In genomic region chr11:116051494-116051893, GRCh38 we compare ENCODE assay signal across 23 cellular contexts.
A peak's percentile ranks its signal among the peaks of the same experiment; 100 is the strongest.
DNase-seq lines count a peak whose midpoint lies in the region; TF ChIP-seq lines count a peak whose summit lies in the region.
"Had no signal": no experiment of that assay in that cellular context is flagged by ENCODE, and none has a peak within 500 bp of the region (broad histone marks: within the 10 kb centered on the region; RNA-seq: fewer than 3 reads in every experiment).

No MANE protein-coding gene starts in this region.

- peaks cover 24 to 26% of the 10 kb centered on the region in 2 experiments for H3K4me1 Mint-ChIP-seq in H9
- H3K4me1 Mint-ChIP-seq: B cell; CD14-positive monocyte; CD4-positive, alpha-beta memory T cell; CD4-positive, CD25-positive, alpha-beta regulatory T cell; CD8-positive, alpha-beta memory T cell had no signal

- H3K27ac Mint-ChIP-seq in H9: peak overlapping the region in 1 of 3 experiments; percentile 84; a peak in 1 of 7 replicates
- H3K27ac Mint-ChIP-seq: B cell; CD14-positive monocyte; CD4-positive, alpha-beta memory T cell; CD4-positive, CD25-positive, alpha-beta regulatory T cell; CD8-positive, alpha-beta memory T cell had no signal

- H4K12ac ChIP-seq in trophoblast cell (ENCODE audit: low read depth, low read length): no peak overlapping the region

- H3K9me3 ChIP-seq in H9 (ENCODE audit: control insufficient read depth, low read depth, low read length) (no peaks in the 10 kb centered on the region), neuronal stem cell (replicated peaks in 1 of 2; ENCODE audit: control insufficient read depth in 2 of 2, insufficient read depth in 1 of 2, low read depth in 1 of 2, low read length in 2 of 2) (no peaks in the 10 kb centered on the region), trophoblast cell (ENCODE audit: insufficient read depth, low read depth, low read length) (no peaks in the 10 kb centered on the region)
- H3K9me3 ChIP-seq: A549; BLaER1 treated with 17β-estradiol and CSF1 and Interleukin-3, amounts not matched to agents 10 nM and 100 nM had no signal

- peaks cover 13% of the 10 kb centered on the region for H3K4me1 ChIP-seq in H9 (ENCODE audit: insufficient read depth, low read length)
- peaks cover 10 to 16% of the 10 kb centered on the region in 2 donors for H3K4me1 ChIP-seq in neuronal stem cell (ENCODE audit: control insufficient read depth in 2 of 2, insufficient read depth in 1 of 2, low read depth in 1 of 2, low read length in 2 of 2)
- H3K4me1 ChIP-seq in trophoblast cell (ENCODE audit: control insufficient read depth in 1 of 2, insufficient read depth in 2 of 2, low read length in 2 of 2): peaks cover 10 to 12% of the 10 kb centered on the region in 2 experiments
- H3K4me1 ChIP-seq: A549 had no signal

- no peak overlapping the region for H3K56ac ChIP-seq in H9 (ENCODE audit: insufficient read length, low read depth, low read length)

- H3K9ac ChIP-seq in H9 (ENCODE audit: extremely low read depth, insufficient read length, low read length): no peak overlapping the region
- no peak overlapping the region for H3K9ac ChIP-seq in neuronal stem cell (ENCODE audit: low read depth, low read length, poor library complexity)
- H3K9ac ChIP-seq in trophoblast cell (ENCODE audit: low read length): no peak overlapping the region
- H3K9ac ChIP-seq: BLaER1 treated with 17β-estradiol and CSF1 and Interleukin-3, amounts not matched to agents 10 nM and 100 nM had no signal

- H3K23me2 ChIP-seq in H9 (ENCODE audit: insufficient read length, low read depth, low read length, poor library complexity, severe bottlenecking): no peaks in the 10 kb centered on the region

- H3K4me2 ChIP-seq in H9 (ENCODE audit: insufficient read depth, insufficient read length, low read length) (no peak overlapping the region), neuronal stem cell (ENCODE audit: insufficient read depth, low read length, poor library complexity, severe bottlenecking) (no peak overlapping the region), trophoblast cell (ENCODE audit: low read length) (no peak overlapping the region)
- H3K4me2 ChIP-seq: A549; BLaER1 treated with 17β-estradiol and CSF1 and Interleukin-3, amounts not matched to agents 10 nM and 100 nM had no signal

- H2BK15ac ChIP-seq in H9 (ENCODE audit: low read depth, low read length): no peak overlapping the region
- H2BK15ac ChIP-seq in neuronal stem cell (ENCODE audit: low read length): no peak overlapping the region

- H2BK12ac ChIP-seq in H9 (ENCODE audit: insufficient read length, low read depth, low read length) (no peak overlapping the region), neuronal stem cell (ENCODE audit: low read length) (no peak overlapping the region), trophoblast cell (ENCODE audit: low read length) (no peak overlapping the region)

- H3K27me3 Mint-ChIP-seq in H9 (ENCODE audit: low read depth): peaks cover 71% of the 10 kb centered on the region
- H3K27me3 Mint-ChIP-seq: CD4-positive, CD25-positive, alpha-beta regulatory T cell had no signal

- no peak overlapping the region for H3T11ph ChIP-seq in H9 (ENCODE audit: low read length)

- H2BK5ac ChIP-seq in H9 (ENCODE audit: insufficient read length, low read length): no peak overlapping the region
- H2BK5ac ChIP-seq in neuronal stem cell (ENCODE audit: low read length): no peak overlapping the region
- H2BK5ac ChIP-seq in trophoblast cell (ENCODE audit: low read depth, low read length, poor library complexity): no peak overlapping the region

- H3K79me2 ChIP-seq in H9 (ENCODE audit: insufficient read depth, low read length): no peaks in the 10 kb centered on the region
- peaks cover 2% of the 10 kb centered on the region for H3K79me2 ChIP-seq in trophoblast cell (ENCODE audit: control insufficient read depth, insufficient read depth, low read length, poor library complexity)

- H3K27me3 ChIP-seq in H9 (ENCODE audit: insufficient read depth, low read length) (no peaks in the 10 kb centered on the region), neuronal stem cell (ENCODE audit: control insufficient read depth in 3 of 3, insufficient read depth in 3 of 3, low read depth in 1 of 3, low read length in 3 of 3) (peaks cover 0 to 54% (median 0%) of the 10 kb centered on the region in 3 experiments), trophoblast cell (ENCODE audit: insufficient read depth, low read length) (no peaks in the 10 kb centered on the region)

- no peak overlapping the region for H2BK120ac ChIP-seq in H9 (ENCODE audit: low read depth, low read length, poor library complexity, severe bottlenecking)
- H2BK120ac ChIP-seq in neuronal stem cell (ENCODE audit: low read depth, low read length): no peak overlapping the region
- peak overlapping the region; percentile 31 for H2BK120ac ChIP-seq in trophoblast cell (ENCODE audit: insufficient read depth, low read length, poor library complexity)

- no peaks in the 10 kb centered on the region for H4K20me1 ChIP-seq in H9 (ENCODE audit: control insufficient read depth, insufficient read depth, insufficient read length)
- H4K20me1 ChIP-seq: BLaER1 treated with 17β-estradiol and CSF1 and Interleukin-3, amounts not matched to agents 10 nM and 100 nM had no signal

- intact Hi-C loops in cardiac septum (cut with DNase I): no loop called here

- H2BK20ac ChIP-seq in H9 (ENCODE audit: low read depth, low read length, poor library complexity, severe bottlenecking): no peak overlapping the region

- no peak overlapping the region for H3K4me3 Mint-ChIP-seq in H9
- H3K4me3 Mint-ChIP-seq: B cell; CD14-positive monocyte; CD4-positive, alpha-beta memory T cell; CD4-positive, CD25-positive, alpha-beta regulatory T cell; CD8-positive, alpha-beta memory T cell had no signal

- H3K36me3 Mint-ChIP-seq in H9 (ENCODE audit: insufficient read depth in 1 of 3, low read depth in 3 of 3): no peaks in the 10 kb centered on the region
- H3K36me3 Mint-ChIP-seq: CD14-positive monocyte; CD4-positive, alpha-beta memory T cell; CD4-positive, CD25-positive, alpha-beta regulatory T cell had no signal

- H4K8ac ChIP-seq in H9 (replicated peaks; ENCODE audit: insufficient read length, low read depth, low read length) (no peak overlapping the region), neuronal stem cell (ENCODE audit: low read depth, low read length) (no peak overlapping the region), trophoblast cell (ENCODE audit: low read depth, low read length) (no peak overlapping the region)

- no CpG with 5 or more reads among the region's 7 CpGs for WGBS in H9 (ENCODE audit: extremely low coverage, insufficient read length, low lambda C conversion rate)
- no CpG with 5 or more reads among the region's 7 CpGs for WGBS in neuronal stem cell (ENCODE audit: extremely low coverage in 2 of 2, insufficient read length in 2 of 2, insufficient replicate concordance in 1 of 2), 2 donors
- no CpG with 5 or more reads among the region's 7 CpGs for WGBS in trophoblast cell (ENCODE audit: extremely low coverage, insufficient coverage, insufficient read length)

- H3K79me1 ChIP-seq in H9 (ENCODE audit: insufficient read depth, low read depth, low read length, poor library complexity, severe bottlenecking): no peaks in the 10 kb centered on the region
- H3K79me1 ChIP-seq in neuronal stem cell (ENCODE audit: low read depth, low read length): no peaks in the 10 kb centered on the region
- peaks cover 3% of the 10 kb centered on the region for H3K79me1 ChIP-seq in trophoblast cell (ENCODE audit: low read length)

- H3K23ac ChIP-seq in H9 (ENCODE audit: insufficient read length, low read depth, low read length): no peak overlapping the region
- no peak overlapping the region for H3K23ac ChIP-seq in neuronal stem cell (ENCODE audit: low read depth, low read length, poor library complexity)
- no peak overlapping the region for H3K23ac ChIP-seq in trophoblast cell (ENCODE audit: low read length)

- H2AFZ ChIP-seq in H9 (ENCODE audit: low read length) (no peak overlapping the region), neuronal stem cell (ENCODE audit: low read length) (no peak overlapping the region), trophoblast cell (ENCODE audit: insufficient read depth, low read length, poor library complexity) (peak overlapping the region; percentile 27)

- H3K9me3 Mint-ChIP-seq in H9: no peaks in the 10 kb centered on the region; a peak in 2 of 5 replicates

- no peak overlapping the region for H4K5ac ChIP-seq in H9 (ENCODE audit: insufficient read length, low read depth, low read length)

- H3K4me3 ChIP-seq in neuronal stem cell (ENCODE audit: low read length in 2 of 2) (no peak overlapping the region), trophoblast cell (ENCODE audit: low read depth, low read length) (no peak overlapping the region)
- H3K4me3 ChIP-seq: A549; BLaER1 treated with 17β-estradiol and CSF1 and Interleukin-3, amounts not matched to agents 10 nM and 100 nM had no signal

- no peak overlapping the region for H3K18ac ChIP-seq in H9 (ENCODE audit: insufficient read length, low read depth, low read length)
- H3K18ac ChIP-seq in neuronal stem cell (ENCODE audit: low read length): peak overlapping the region; percentile 81
- H3K18ac ChIP-seq in trophoblast cell (ENCODE audit: low read length): no peak overlapping the region

- DNase-seq in H9 (peak; percentile 7), mesenteric fat pad (ENCODE audit: low spot score) (peak; percentile 81), neuronal stem cell (ENCODE audit: low spot score) (no peak), trophoblast cell (no peak), cardiac septum (ENCODE audit: low spot score) (no peak), hippocampal formation (lab: John Stamatoyannopoulos, UW) (no peak), C1 segment of cervical spinal cord (lab: John Stamatoyannopoulos, UW) (no peak)
- DNase-seq: AML-193; CD4-positive, alpha-beta memory T cell; CD4-positive, CD25-positive, alpha-beta regulatory T cell; CD8-positive, alpha-beta memory T cell; COR-L47; DMS 273 treated with DMSO at 0.1 percent for 48 hours; DMS153; DMS53; DMS79; DND-41; GF-D8 had no signal

- H3K14ac ChIP-seq in H9 (ENCODE audit: insufficient read depth, low read length) (no peak overlapping the region), neuronal stem cell (ENCODE audit: low read length) (no peak overlapping the region), trophoblast cell (ENCODE audit: low read length) (no peak overlapping the region)

- H3K4ac ChIP-seq in H9 (ENCODE audit: low read depth, low read length): no peak overlapping the region
- no peak overlapping the region for H3K4ac ChIP-seq in neuronal stem cell (ENCODE audit: low read length)
- H3K4ac ChIP-seq in trophoblast cell (ENCODE audit: low read depth, low read length): no peak overlapping the region

- H2AK5ac ChIP-seq in H9 (ENCODE audit: insufficient read length, low read length) (no peak overlapping the region), neuronal stem cell (ENCODE audit: low read depth, low read length) (no peak overlapping the region), trophoblast cell (ENCODE audit: low read length) (peak overlapping the region; percentile 84)

- no peak overlapping the region for H4K91ac ChIP-seq in H9 (ENCODE audit: insufficient read length, low read depth, low read length)
- H4K91ac ChIP-seq in neuronal stem cell (ENCODE audit: low read depth, low read length, poor library complexity): peak overlapping the region; percentile 41
- H4K91ac ChIP-seq in trophoblast cell (ENCODE audit: low read depth, low read length): peak overlapping the region; percentile 49

- H3K36me3 ChIP-seq in neuronal stem cell (replicated peaks in 1 of 2; ENCODE audit: control insufficient read depth in 2 of 2, insufficient read depth in 2 of 2, low read length in 2 of 2): no peaks in the 10 kb centered on the region
- no peaks in the 10 kb centered on the region for H3K36me3 ChIP-seq in trophoblast cell (ENCODE audit: control insufficient read depth in 1 of 2, insufficient read depth in 2 of 2, low read length in 2 of 2)
- H3K36me3 ChIP-seq: BLaER1 treated with 17β-estradiol and CSF1 and Interleukin-3, amounts not matched to agents 10 nM and 100 nM had no signal

- no peak for TF ChIP-seq CTCF in H9 (conservative IDR thresholded peaks at IDR 0.05)

- H3K27ac ChIP-seq in H9 (ENCODE audit: insufficient read length, low read depth, low read length): no peak overlapping the region
- no peak overlapping the region for H3K27ac ChIP-seq in neuronal stem cell (replicated peaks; ENCODE audit: low read length)
- H3K27ac ChIP-seq in trophoblast cell (ENCODE audit: low read depth, low read length): no peak overlapping the region
- H3K27ac ChIP-seq: 22Rv1; A549; BLaER1 treated with 17β-estradiol and CSF1 and Interleukin-3, amounts not matched to agents 10 nM and 100 nM had no signal

Comparison
In these comparisons a context has a peak if more than half of its experiments do, and no peak if none do; other contexts are left out.
1. DNase-seq: peak in H9 (single experiment) and mesenteric fat pad (single experiment); none in neuronal stem cell (single experiment), trophoblast cell (0 of 2), cardiac septum (single experiment), hippocampal formation (0 of 2) and C1 segment of cervical spinal cord (0 of 14).